Comparison of ENCODE assay signal across 20 cellular contexts in the genomic region with DNA sequence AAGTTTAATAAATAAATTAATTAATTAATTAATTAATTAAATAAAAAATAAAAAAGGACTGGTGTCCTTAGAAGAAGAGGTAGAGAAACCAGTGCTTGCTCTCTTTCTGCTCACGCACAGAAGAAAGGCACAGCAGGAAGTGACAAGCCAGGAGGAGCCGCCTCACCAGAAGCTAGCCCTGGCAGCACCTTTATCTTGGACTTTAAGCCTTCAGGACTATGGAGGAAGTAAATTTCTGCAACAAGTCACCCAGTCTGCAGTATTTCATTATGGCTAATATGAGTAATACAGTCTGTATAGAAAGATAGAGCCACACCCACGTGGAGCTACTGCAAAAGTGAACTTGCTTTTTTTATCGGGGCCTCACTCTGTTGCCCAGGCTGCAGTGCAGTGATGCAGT.
DNase-seq lines count a peak whose midpoint lies in the region; ATAC-seq and TF ChIP-seq lines count a peak whose summit lies in the region.
"Had no signal": no experiment of that assay in that cellular context is flagged by ENCODE, and none has a peak within 500 bp of the region (broad histone marks: within the 10 kb centered on the region; RNA-seq: fewer than 3 reads in every experiment).

No MANE protein-coding gene starts in this region.

- no peak overlapping the region for H3K4me3 Mint-ChIP-seq in WTC11
- H3K4me3 Mint-ChIP-seq: GM23338 had no signal

- no peaks in the 10 kb centered on the region for H3K9me3 ChIP-seq in Peyer's patch
- H3K9me3 ChIP-seq in hepatocyte (ENCODE audit: low read depth) = no peaks in the 10 kb centered on the region
- H3K9me3 ChIP-seq: A549, BE2C, HAP-1, MG63 had no signal

- no peak overlapping the region for H3K27ac Mint-ChIP-seq in WTC11
- H3K27ac Mint-ChIP-seq: GM23338 had no signal

- no peaks in the 10 kb centered on the region for H3K79me2 ChIP-seq in hepatocyte

- no peak for TF ChIP-seq POLR2A in Peyer's patch (IDR thresholded peaks at IDR 0.05)

- H2AFZ ChIP-seq in hepatocyte = no peak overlapping the region
- H2AFZ ChIP-seq: GM23338 had no signal

- H3K27ac ChIP-seq in Peyer's patch (peak overlapping the region in 1 of 4 donors; percentile 22), hepatocyte (no peak overlapping the region)
- H3K27ac ChIP-seq: A549 had no signal

- TF ChIP-seq CTCF in Peyer's patch (IDR thresholded peaks at IDR 0.05) (peak in 1 of 6 experiments; percentile 7), WTC11 (IDR thresholded peaks at IDR 0.05) (no peak), hepatocyte (IDR thresholded peaks at IDR 0.05; ENCODE audit: poor library complexity) (no peak)

- WGBS in hepatocyte (ENCODE audit: low lambda C conversion rate, missing lambda C conversion rate) = 73% methylated on average over 4 of the region's 4 CpGs

- no peaks in the 10 kb centered on the region; the same call in 1 of the 2 replicates for H3K27me3 Mint-ChIP-seq in WTC11 (ENCODE audit: low read depth)

- POLR2A ChIA-PET in WTC11 (lab: Charles Lee) = no interaction called here

- no peaks in the 10 kb centered on the region for H4K20me1 ChIP-seq in hepatocyte (ENCODE audit: insufficient read depth, poor library complexity, severe bottlenecking)

- ATAC-seq in WTC11 (no peak; the same call in 1 of the 2 replicates), HG02678 (IDR thresholded peaks at IDR 0.05; ENCODE audit: unreplicated experiment) (no peak), GM19324 (IDR thresholded peaks at IDR 0.05; ENCODE audit: low FRiP score, unreplicated experiment) (no peak)
- ATAC-seq: GM23338 had no signal

- peaks cover 20% of the 10 kb centered on the region for H3K4me1 Mint-ChIP-seq in WTC11

- CTCF ChIA-PET in WTC11 (lab: Charles Lee) = interaction anchor here (1.1 kb wide), 1 partner anchor 42 kb away, joined by 3 read pairs; no protein-coding TSS in a partner anchor

- H3K4me2 ChIP-seq in hepatocyte = no peak overlapping the region
- H3K4me2 ChIP-seq: A549, GM23338 had no signal

- H3K4me3 ChIP-seq in Peyer's patch = no peak overlapping the region
- no peak overlapping the region for H3K4me3 ChIP-seq in hepatocyte
- H3K4me3 ChIP-seq: A549, GM23338, HAP-1, MG63 had no signal

- H3K9me3 Mint-ChIP-seq in WTC11 = no peaks in the 10 kb centered on the region
- H3K9me3 Mint-ChIP-seq: GM23338 had no signal

- no peaks in the 10 kb centered on the region for H3K4me1 ChIP-seq in Peyer's patch
- H3K4me1 ChIP-seq in hepatocyte (ENCODE audit: insufficient read depth) = no peaks in the 10 kb centered on the region
- H3K4me1 ChIP-seq: A549, HAP-1 had no signal

- H3K36me3 Mint-ChIP-seq in WTC11 = no peaks in the 10 kb centered on the region

- H3K36me3 ChIP-seq in Peyer's patch = no peaks in the 10 kb centered on the region
- H3K36me3 ChIP-seq in hepatocyte (replicated peaks; ENCODE audit: insufficient read depth, low read depth) = no peaks in the 10 kb centered on the region
- H3K36me3 ChIP-seq: BE2C, HAP-1, MG63 had no signal

- H3K27me3 ChIP-seq in Peyer's patch = no peaks in the 10 kb centered on the region
- no peaks in the 10 kb centered on the region for H3K27me3 ChIP-seq in hepatocyte
- H3K27me3 ChIP-seq: BE2C, MG63 had no signal

- DNase-seq in HT-29 (ENCODE audit: low spot score) (peak; percentile 17), Peyer's patch (peak in 2 of 3 donors; percentile 60 to 73), WTC11 (ENCODE audit: low spot score) (no peak), hepatocyte (ENCODE audit: low spot score) (peak; percentile 49), DMS53 (lab: John Stamatoyannopoulos, UW) (no peak), MV-4-11 (lab: John Stamatoyannopoulos, UW) (no peak)
- DNase-seq: BE2C, DMS79, Kasumi-1, MG63, NCI-H1092 treated with DMSO at 0.1 percent for 48 hours, NCI-H1436 treated with DMSO at 0.1 percent for 48 hours, NCI-H1930, NCI-H510A, SHP77 had no signal

- H3K9me2 ChIP-seq in hepatocyte (replicated peaks; ENCODE audit: insufficient read depth) = no peaks in the 10 kb centered on the region

TF ChIP-seq in WTC11, 78 proteins besides CTCF, POLR2A, EP300 and RAD21:
- TF ChIP-seq ZNF121 (CRISPR knock-in tag; IDR thresholded peaks at IDR 0.05) = peak; percentile 22; the same call in 1 of the 2 replicates
- TF ChIP-seq NR2C2 (CRISPR knock-in tag; IDR thresholded peaks at IDR 0.05) = no peak
- peak; percentile 46; the same call in 1 of the 2 replicates for TF ChIP-seq HMGA2 (CRISPR knock-in tag; IDR thresholded peaks at IDR 0.05)

Comparison
In these comparisons a context has a peak if more than half of its experiments do, and no peak if none do; other contexts are left out.
1. DNase-seq: peak in HT-29 (single experiment), Peyer's patch (2 of 3) and hepatocyte (single experiment); none in WTC11 (single experiment), DMS53 (single experiment) and MV-4-11 (single experiment).